21 cellular contexts compared by ENCODE assay signal in genomic region chr1:30039354-30040080, GRCh38.
"Had no signal": no experiment of that assay in that cellular context is flagged by ENCODE, and none has a peak within 500 bp of the region (broad histone marks: within the 10 kb centered on the region; RNA-seq: fewer than 3 reads in every experiment).

No MANE protein-coding gene starts in this region.

- H3K4me1 Mint-ChIP-seq: activated naive CD8-positive, alpha-beta T cell treated with anti-CD3 and anti-CD28 coated beads, Interleukin-2, amount 10 ng/mL, durations not matched to agents 7 days and 5 days; mesothelial cell of epicardium had no signal

- H3K27me3 ChIP-seq: neutrophil, pancreas, upper lobe of left lung had no signal

- H3K4me3 ChIP-seq: breast epithelium, heart left ventricle, pancreas, sigmoid colon, thoracic aorta, upper lobe of left lung had no signal

- H3K9me3 Mint-ChIP-seq: activated T-cell treated with anti-CD3 and anti-CD28 coated beads, Interleukin-2, amount 50 U/mL, for 72 hours; central memory CD8-positive, alpha-beta T cell; mesothelial cell of epicardium; natural killer cell; T-helper 1 cell treated with Interleukin-12 subunit alpha and Interleukin-12 subunit beta and Interleukin-4 antibody, amounts not matched to agents 30 μg/mL and 1 μg/mL, for 36 hours had no signal

- H3K27me3 Mint-ChIP-seq: activated naive CD8-positive, alpha-beta T cell treated with anti-CD3 and anti-CD28 coated beads, Interleukin-2, amount 10 ng/mL, durations not matched to agents 7 days and 5 days had no signal

- H3K36me3 ChIP-seq: breast epithelium, heart left ventricle, neutrophil, pancreas, sigmoid colon, thoracic aorta, upper lobe of left lung had no signal

- H3K27ac ChIP-seq: breast epithelium, epithelial cell of prostate, heart left ventricle, neutrophil, pancreas, sigmoid colon, thoracic aorta, upper lobe of left lung had no signal

- H3K4me3 Mint-ChIP-seq: activated naive CD4-positive, alpha-beta T cell treated with anti-CD3 and anti-CD28 coated beads for 36 hours; activated naive CD8-positive, alpha-beta T cell treated with anti-CD3 and anti-CD28 coated beads, Interleukin-2, amount 10 ng/mL, durations not matched to agents 7 days and 5 days; activated T-cell treated with anti-CD3 and anti-CD28 coated beads, Interleukin-2, amount 50 U/mL, for 72 hours; central memory CD8-positive, alpha-beta T cell; mesothelial cell of epicardium; natural killer cell; T-helper 1 cell treated with Interleukin-12 subunit alpha and Interleukin-12 subunit beta and Interleukin-4 antibody, amounts not matched to agents 30 μg/mL and 1 μg/mL, for 36 hours; WTC11 had no signal

- H3K9me3 ChIP-seq: neutrophil, pancreas, sigmoid colon, thoracic aorta had no signal

- DNase-seq: activated effector memory CD4-positive, alpha-beta T cell treated with Interleukin-2 at 50 U/mL for 16 hours; activated naive CD4-positive, alpha-beta T cell treated with anti-CD3 and anti-CD28 coated beads for 36 hours; activated naive CD8-positive, alpha-beta T cell treated with anti-CD3 and anti-CD28 coated beads, Interleukin-2, amount 10 ng/mL, durations not matched to agents 7 days and 5 days; activated T-cell treated with anti-CD3 and anti-CD28 coated beads, Interleukin-2, amount 50 U/mL, for 72 hours; amniotic stem cell; heart left ventricle; natural killer cell; pancreas; sigmoid colon; stimulated activated CD4-positive, alpha-beta T cell treated with anti-CD3 and anti-CD28 coated beads, Interleukin-4, amount 100 ng/mL, for 24 hours; stimulated activated naive CD4-positive, alpha-beta T cell treated with Interleukin-2 at 50 U/mL for 16 hours; T1000; upper lobe of left lung had no signal

- H3K36me3 Mint-ChIP-seq: activated naive CD8-positive, alpha-beta T cell treated with anti-CD3 and anti-CD28 coated beads, Interleukin-2, amount 10 ng/mL, durations not matched to agents 7 days and 5 days; mesothelial cell of epicardium; natural killer cell had no signal

- H3K27ac Mint-ChIP-seq: activated naive CD4-positive, alpha-beta T cell treated with anti-CD3 and anti-CD28 coated beads for 36 hours; activated naive CD8-positive, alpha-beta T cell treated with anti-CD3 and anti-CD28 coated beads, Interleukin-2, amount 10 ng/mL, durations not matched to agents 7 days and 5 days; activated T-cell treated with anti-CD3 and anti-CD28 coated beads, Interleukin-2, amount 50 U/mL, for 72 hours; mesothelial cell of epicardium; natural killer cell; T-helper 1 cell treated with Interleukin-12 subunit alpha and Interleukin-12 subunit beta and Interleukin-4 antibody, amounts not matched to agents 30 μg/mL and 1 μg/mL, for 36 hours; WTC11 had no signal

- H3K4me1 ChIP-seq: breast epithelium, heart left ventricle, pancreas, sigmoid colon, upper lobe of left lung had no signal
